11 cellular contexts compared by ENCODE assay signal in the genomic region with DNA sequence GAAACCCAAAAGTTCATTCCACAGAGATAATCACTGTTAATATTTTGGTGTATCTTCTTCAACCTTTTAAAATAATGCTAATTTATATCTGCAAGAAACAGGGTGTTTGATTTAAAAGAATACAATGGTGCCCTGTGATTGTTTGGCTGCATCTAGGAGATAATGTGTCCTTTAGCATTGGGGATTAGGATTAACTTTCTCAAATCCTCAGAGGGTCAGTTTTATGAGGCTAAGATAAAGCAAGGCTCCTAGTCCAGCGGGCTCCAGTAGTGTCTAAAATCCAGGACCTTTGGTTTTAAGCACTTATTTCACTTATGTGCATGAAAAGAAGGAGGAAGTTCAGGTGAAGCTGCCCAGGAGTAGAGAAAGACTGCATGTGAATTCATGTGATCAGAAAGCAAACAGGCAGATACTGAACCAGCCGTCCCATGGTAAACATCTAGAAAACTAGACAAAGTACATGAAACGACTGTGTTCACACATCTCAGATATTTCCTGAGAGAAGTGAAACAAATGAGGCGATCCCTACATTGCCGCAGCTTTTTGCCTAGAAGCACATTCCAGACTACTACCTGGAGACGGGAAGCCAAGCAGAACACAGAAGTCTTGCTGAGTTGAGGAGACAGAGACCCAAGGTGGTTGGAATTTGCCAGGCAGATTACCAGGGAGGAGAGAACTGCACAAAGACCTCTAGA.
A peak's percentile ranks its signal among the peaks of the same experiment; 100 is the strongest.
DNase-seq lines count a peak whose midpoint lies in the region; ATAC-seq, FAIRE-seq and TF ChIP-seq lines count a peak whose summit lies in the region.
"Had no signal": no experiment of that assay in that cellular context is flagged by ENCODE, and none has a peak within 500 bp of the region (broad histone marks: within the 10 kb centered on the region; RNA-seq: fewer than 3 reads in every experiment).

No MANE protein-coding gene starts in this region.

- H3K4me1 ChIP-seq in heart left ventricle = peaks cover 0 to 34% (median 13%) of the 10 kb centered on the region in 12 donors
- H3K4me1 ChIP-seq in body of pancreas = peaks cover 55% of the 10 kb centered on the region
- H3K4me1 ChIP-seq in mucosa of rectum (ENCODE audit: control insufficient read depth in 2 of 2, insufficient read depth in 2 of 2, low read length in 2 of 2) = peaks cover 25 to 31% of the 10 kb centered on the region in 2 donors
- peaks cover 33% of the 10 kb centered on the region for H3K4me1 ChIP-seq in upper lobe of right lung

- no peaks in the 10 kb centered on the region for H3K36me3 ChIP-seq in heart left ventricle
- no peaks in the 10 kb centered on the region for H3K36me3 ChIP-seq in body of pancreas (replicated peaks in 1 of 2; ENCODE audit: insufficient read depth in 1 of 2, low read depth in 2 of 2)
- H3K36me3 ChIP-seq in mucosa of rectum (ENCODE audit: control insufficient read depth in 2 of 2, insufficient read depth in 2 of 2, low read length in 2 of 2) = no peaks in the 10 kb centered on the region
- no peaks in the 10 kb centered on the region for H3K36me3 ChIP-seq in upper lobe of right lung

- H3K27me3 ChIP-seq in heart left ventricle (no peaks in the 10 kb centered on the region), body of pancreas (no peaks in the 10 kb centered on the region), mucosa of rectum (ENCODE audit: control insufficient read depth in 2 of 2, insufficient read depth in 2 of 2, low read length in 2 of 2) (no peaks in the 10 kb centered on the region), upper lobe of right lung (no peaks in the 10 kb centered on the region)

- 88 to 96% (median 92%) methylated on average over 6 of the region's 6 CpGs for WGBS in heart left ventricle, 4 donors
- 26 to 43% methylated on average over 6 of the region's 6 CpGs for WGBS in body of pancreas, 2 donors

- intact Hi-C loops in heart left ventricle (cut with DNase I) = loop anchor here in 2 of 10 donors (2.0 to 5.0 kb wide), 2 partner anchors 51 to 179 kb away; no protein-coding TSS in a partner anchor
- intact Hi-C loops in Right ventricle myocardium inferior (cut with DNase I) = no loop called here
- intact Hi-C loops in body of pancreas (cut with DNase I) = no loop called here
- intact Hi-C loops in upper lobe of right lung (cut with DNase I) = no loop called here

- H3K9me3 ChIP-seq in heart left ventricle (no peaks in the 10 kb centered on the region), body of pancreas (no peaks in the 10 kb centered on the region), mucosa of rectum (ENCODE audit: control insufficient read depth in 2 of 2, low read length in 2 of 2) (no peaks in the 10 kb centered on the region), upper lobe of right lung (no peaks in the 10 kb centered on the region)

- no peak for TF ChIP-seq CTCF in heart left ventricle (IDR thresholded peaks at IDR 0.05)
- TF ChIP-seq CTCF in body of pancreas (IDR thresholded peaks at IDR 0.05) = no peak
- TF ChIP-seq CTCF in upper lobe of right lung (IDR thresholded peaks at IDR 0.05) = no peak

- H3K27ac ChIP-seq in heart left ventricle (peak overlapping the region in 10 of 12 donors; percentile 21 to 95 (median 85)), body of pancreas (peak overlapping the region; percentile 29 to 91 (median 82)), mucosa of rectum (ENCODE audit: low read depth in 2 of 2, low read length in 2 of 2) (peak overlapping the region; percentile 38 to 49), upper lobe of right lung (peak overlapping the region; percentile 87)

- DNase-seq in heart left ventricle (no peak), Right ventricle myocardium inferior (ENCODE audit: missing footprints) (no peak), body of pancreas (no peak), upper lobe of right lung (no peak), activated gamma-delta T cell (lab: John Stamatoyannopoulos, UW) (no peak), GM12892 (ENCODE audit: insufficient read length) (no peak)
- DNase-seq in stimulated activated CD4-positive, alpha-beta T cell treated with anti-CD3 and anti-CD28 coated beads, Interleukin-4, amount 100 ng/mL, for 24 hours = no peak
- DNase-seq: activated CD8-positive, alpha-beta T cell treated with anti-CD3 and anti-CD28 coated beads for 36 hours; activated naive CD4-positive, alpha-beta T cell; T-helper 9 cell had no signal

- FAIRE-seq in GM12892 (lab: Jason Lieb, UNC) = no peak

- no peak for ATAC-seq in heart left ventricle
- no peak for ATAC-seq in Right ventricle myocardium inferior
- ATAC-seq in body of pancreas = no peak
- ATAC-seq in upper lobe of right lung = peak; percentile 8
- ATAC-seq: activated CD8-positive, alpha-beta T cell treated with anti-CD3 and anti-CD28 coated beads for 36 hours had no signal

- no peak overlapping the region for H3K9ac ChIP-seq in mucosa of rectum (ENCODE audit: low read depth in 1 of 2, low read length in 2 of 2)

- no peak overlapping the region for H3K4me3 ChIP-seq in heart left ventricle
- no peak overlapping the region for H3K4me3 ChIP-seq in body of pancreas
- no peak overlapping the region for H3K4me3 ChIP-seq in mucosa of rectum (ENCODE audit: low read length in 2 of 2)
- H3K4me3 ChIP-seq in upper lobe of right lung = no peak overlapping the region

- TF ChIP-seq POLR2A in heart left ventricle (IDR thresholded peaks at IDR 0.05) (no peak), body of pancreas (IDR thresholded peaks at IDR 0.05) (no peak), GM12892 (IDR thresholded peaks at IDR 0.05; ENCODE audit: low read depth, low read length) (no peak)
